ENCODE assay signal across 8 cellular contexts in the genomic region with DNA sequence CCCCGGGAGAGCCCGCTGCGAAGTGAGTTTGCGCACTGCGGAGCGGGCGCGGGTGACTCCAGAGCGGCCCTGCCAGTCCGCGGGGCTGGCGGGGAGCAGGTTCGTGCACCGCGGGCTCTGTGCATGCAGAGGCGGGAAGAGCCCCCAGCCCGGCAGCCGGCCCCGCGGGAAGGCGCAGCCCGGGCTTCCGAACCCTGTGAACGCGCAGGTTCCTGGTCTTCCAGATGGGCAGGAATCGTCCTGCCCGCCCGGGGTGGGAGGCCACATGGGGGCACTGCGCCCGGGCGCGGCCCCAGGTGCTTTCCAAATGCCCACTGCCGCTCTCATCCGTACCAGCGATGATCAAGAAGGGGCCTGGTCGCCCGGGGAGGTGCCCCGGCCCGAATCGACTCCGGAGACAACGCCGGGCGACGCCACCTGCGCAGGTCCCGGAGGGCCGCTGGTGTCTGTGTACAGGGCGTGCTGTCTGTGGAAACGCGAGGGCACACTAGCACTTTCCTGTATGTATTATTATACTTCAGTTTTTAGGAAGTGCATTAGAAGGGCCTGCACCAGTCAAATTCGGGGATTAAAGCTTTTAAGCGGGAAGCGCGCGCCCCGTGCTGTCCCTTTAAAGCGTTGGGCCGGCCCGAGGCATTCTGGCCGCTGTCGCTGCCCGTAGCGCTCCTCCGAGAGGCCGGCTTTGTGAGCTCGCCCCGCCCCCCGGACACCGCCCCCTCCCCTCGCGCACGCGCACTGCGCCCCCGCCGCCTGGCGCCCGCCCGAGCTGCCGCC. TPM values are rescaled to one million over a fixed set of nuclear protein-coding genes. Genes with fewer than 3 reads are reported as not detected.
DNase-seq lines count a peak whose midpoint lies in the region; ATAC-seq and TF ChIP-seq lines count a peak whose summit lies in the region.

A gene (plus strand): TSS at position 740 of the 774 bp plus-strand sequence. CDS start 3,796 bp downstream, outside the sequence.

- H3K27ac Mint-ChIP-seq in CD4-positive, alpha-beta T cell: peak within 1 kb of the TSS; percentile 87
- H3K27ac Mint-ChIP-seq in endodermal cell: peak within 1 kb of the TSS; percentile 94

- H3K9me3 Mint-ChIP-seq in CD4-positive, alpha-beta T cell: no peaks in the 10 kb centered on the region
- no peaks in the 10 kb centered on the region for H3K9me3 Mint-ChIP-seq in endodermal cell

- CTCF ChIA-PET in CD4-positive, alpha-beta T cell (lab: Charles Lee): interaction anchor here (0.9 to 1.5 kb wide), 2 partner anchors 27 to 35 kb away, joined by 4 read pairs; no protein-coding TSS in a partner anchor

- no peaks in the 10 kb centered on the region for H3F3A ChIP-seq in OCI-LY1 (ENCODE audit: insufficient read depth, low read length)

- H3K27me3 ChIP-seq in CD4-positive, alpha-beta T cell (ENCODE audit: control insufficient read depth, insufficient read depth, low read length): no peaks in the 10 kb centered on the region
- H3K27me3 ChIP-seq in OCI-LY1 (ENCODE audit: insufficient read depth, low read length) (no peaks in the 10 kb centered on the region; the same call in 1 of the 2 replicates), endodermal cell (ENCODE audit: control insufficient read depth, insufficient read depth, low read length, poor library complexity, severe bottlenecking) (no peaks in the 10 kb centered on the region)

- peaks cover 48% of the 10 kb centered on the region for H3K4me1 Mint-ChIP-seq in CD4-positive, alpha-beta T cell (ENCODE audit: low read depth)
- peaks cover 38% of the 10 kb centered on the region for H3K4me1 Mint-ChIP-seq in endodermal cell

- H3K4me3 Mint-ChIP-seq in CD4-positive, alpha-beta T cell: peak within 1 kb of the TSS; percentile 92
- H3K4me3 Mint-ChIP-seq in endodermal cell: peak within 1 kb of the TSS; percentile 80

- POLR2A ChIA-PET in CD4-positive, alpha-beta T cell (lab: Charles Lee): interaction anchor here (0.6 to 4.2 kb wide), 9 partner anchors 10 to 1785 kb away, joined by 3 to 114 read pairs (median 4); a partner anchor contains a TSS

- H3K4me3 ChIP-seq in OCI-LY1 (ENCODE audit: low read depth, low read length, poor library complexity, severe bottlenecking) (peak within 1 kb of the TSS; percentile 85), endodermal cell (ENCODE audit: low read length) (peak within 1 kb of the TSS; percentile 95)

- no peaks in the 10 kb centered on the region for H3K27me3 Mint-ChIP-seq in CD4-positive, alpha-beta T cell
- no peaks in the 10 kb centered on the region for H3K27me3 Mint-ChIP-seq in endodermal cell (ENCODE audit: insufficient read depth)

- peak within 1 kb of the TSS; percentile 99 for H3K4me2 ChIP-seq in OCI-LY1 (ENCODE audit: low read length)

- H2AFZ ChIP-seq in OCI-LY1 (ENCODE audit: low read length): peak within 1 kb of the TSS; percentile 69; the same call in 1 of the 2 replicates

- H3K9me2 ChIP-seq in OCI-LY1 (ENCODE audit: low read depth, low read length): no peaks in the 10 kb centered on the region

- H3K9ac ChIP-seq in OCI-LY1 (ENCODE audit: low read length): peak within 1 kb of the TSS; percentile 94
- peak within 1 kb of the TSS; percentile 71 for H3K9ac ChIP-seq in endodermal cell (ENCODE audit: extremely low read depth, low read length, poor library complexity, severe bottlenecking)

- H4K20me1 ChIP-seq in OCI-LY1 (ENCODE audit: insufficient read depth, low read length): no peaks in the 10 kb centered on the region

- ATAC-seq in CD4-positive, alpha-beta T cell (ENCODE audit: poor library complexity): peak; percentile 83
- ATAC-seq in GM19452 (IDR thresholded peaks at IDR 0.05; ENCODE audit: unreplicated experiment): peak; percentile 53

- H3K9me3 ChIP-seq in CD4-positive, alpha-beta T cell (ENCODE audit: control insufficient read depth, low read length): no peaks in the 10 kb centered on the region
- no peaks in the 10 kb centered on the region for H3K9me3 ChIP-seq in OCI-LY1 (ENCODE audit: low read length)
- H3K9me3 ChIP-seq in endodermal cell (ENCODE audit: control insufficient read depth, low read length): no peaks in the 10 kb centered on the region

- TF ChIP-seq CTCF in CD4-positive, alpha-beta T cell (IDR thresholded peaks at IDR 0.05): no peak
- peak; percentile 28; the same call in 1 of the 2 replicates for TF ChIP-seq CTCF in OCI-LY1 (IDR thresholded peaks at IDR 0.05; ENCODE audit: low read length)
- peak; percentile 46 for TF ChIP-seq CTCF in endodermal cell (conservative IDR thresholded peaks at IDR 0.05)

- H3K4me1 ChIP-seq in OCI-LY1 (ENCODE audit: insufficient read depth, low read length, severe bottlenecking): peaks cover 31% of the 10 kb centered on the region
- peaks cover 18% of the 10 kb centered on the region for H3K4me1 ChIP-seq in endodermal cell (ENCODE audit: control insufficient read depth, insufficient read depth, low read length)

- intact Hi-C loops in CD4-positive, alpha-beta T cell (cut with DNase I, micrococcal nuclease): loop anchor here (1.0 to 10.0 kb wide), 5 partner anchors 29 to 1359 kb away; a partner anchor contains a TSS

- peaks cover 28% of the 10 kb centered on the region for H3K36me3 Mint-ChIP-seq in CD4-positive, alpha-beta T cell (ENCODE audit: low read depth)
- H3K36me3 Mint-ChIP-seq in endodermal cell (ENCODE audit: low read depth): peaks cover 12% of the 10 kb centered on the region

- peaks cover 33% of the 10 kb centered on the region for H3K79me2 ChIP-seq in OCI-LY1 (ENCODE audit: insufficient read depth, low read length)

- WGBS in endodermal cell (ENCODE audit: insufficient coverage in 1 of 2, insufficient read length in 1 of 2), 2 experiments: 0% methylated on average over 21 to 79 of the region's 81 CpGs

- peak within 1 kb of the TSS; percentile 80 for H3K27ac ChIP-seq in CD4-positive, alpha-beta T cell (ENCODE audit: low read depth, low read length)
- H3K27ac ChIP-seq in OCI-LY1 (ENCODE audit: low read depth, low read length, poor library complexity, severe bottlenecking): peak within 1 kb of the TSS; percentile 31
- H3K27ac ChIP-seq in endodermal cell (ENCODE audit: low read depth, low read length): peak within 1 kb of the TSS; percentile 88

- DNase-seq in CD4-positive, alpha-beta T cell: peak; percentile 87 to 95 (median 90)
- peak; percentile 89 for DNase-seq in HT-29 (ENCODE audit: low spot score)
- peak; percentile 63 for DNase-seq in activated CD8-positive, alpha-beta memory T cell treated with anti-CD3 and anti-CD28 coated beads, Interleukin-2, amount 50 U/mL, for 24 hours (ENCODE audit: extremely low read depth)
- peak; percentile 96 for DNase-seq in endodermal cell
- peak; percentile 98 for DNase-seq in mesenteric fat pad (ENCODE audit: low spot score)
- DNase-seq in stimulated activated CD8-positive, alpha-beta memory T cell treated with anti-CD3 and anti-CD28 coated beads, Interleukin-12 subunit alpha, Interleukin-12 subunit beta, amount 100 ng/mL, for 4 hours (ENCODE audit: low read depth): peak; percentile 83

- H3K36me3 ChIP-seq in OCI-LY1 (ENCODE audit: insufficient read depth, low read length): peaks cover 22% of the 10 kb centered on the region
- H3K36me3 ChIP-seq in endodermal cell (ENCODE audit: control insufficient read depth, insufficient read depth, low read length): peaks cover 13% of the 10 kb centered on the region

RNA-seq across cellular contexts. Expression of the gene that starts here (rescaled TPM):
- total RNA-seq in CD4-positive, alpha-beta T cell: 10 to 100 TPM; 14.9 to 16.9 TPM
- 37.3 and 42.5 TPM in 2 replicates for total RNA-seq in HT-29 (2014; rRNA removed; shearing (Covaris generic))
- total RNA-seq in endodermal cell (10 to 100 TPM; 53.8 to 57.2 TPM), mesenteric fat pad (28.7 TPM)
- 41.9 TPM for polyA plus RNA-seq in endodermal cell (2013, experiment 1 of 2)
- polyA plus RNA-seq in endodermal cell (2013, experiment 2 of 2): 36.8 TPM

Comparison
In these comparisons a context has a peak if more than half of its experiments do, and no peak if none do; other contexts are left out.
1. Peak in every context shown above with its lines: DNase-seq, ATAC-seq, H3K4me3 ChIP-seq and H3K27ac ChIP-seq.
2. H3K27ac ChIP-seq: peak in every context shown above with its lines; median percentile 88 in endodermal cell; 80 in CD4-positive, alpha-beta T cell; 31 in OCI-LY1.